In the genomic region with DNA sequence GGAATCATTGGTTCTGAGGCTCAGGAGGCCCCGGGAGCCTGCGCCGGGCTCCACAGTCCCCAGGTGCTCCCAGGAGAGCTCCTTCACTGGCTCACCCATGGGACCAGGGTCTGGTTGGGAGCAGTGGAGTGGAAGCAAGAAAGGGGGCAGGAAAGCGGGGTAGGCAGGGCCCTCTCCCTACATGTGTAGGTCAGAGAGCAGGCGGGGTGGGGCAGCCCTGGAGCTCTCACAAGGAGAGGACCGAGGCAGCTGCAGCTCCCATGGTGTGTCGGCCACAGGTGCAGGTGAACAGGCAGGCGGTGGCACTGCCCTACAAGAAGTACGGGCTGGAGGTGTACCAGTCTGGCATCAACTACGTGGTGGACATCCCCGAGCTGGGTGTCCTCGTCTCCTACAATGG, we compare ENCODE assay signal across 23 cellular contexts. TPM values are rescaled to one million over a fixed set of nuclear protein-coding genes. Genes with fewer than 3 reads are reported as not detected.
DNase-seq lines count a peak whose midpoint lies in the region; ATAC-seq, FAIRE-seq and TF ChIP-seq lines count a peak whose summit lies in the region.
"Had no signal": no experiment of that assay in that cellular context is flagged by ENCODE, and none has a peak within 500 bp of the region (broad histone marks: within the 10 kb centered on the region; RNA-seq: fewer than 3 reads in every experiment).

No MANE protein-coding gene starts in this region.

- peak; percentile 23 for DNase-seq in left ventricle myocardium superior
- DNase-seq in heart right ventricle, result no peak
- DNase-seq in chondrocyte (ENCODE audit: low spot score), result peak; percentile 88
- peak in 1 of 9 donors; percentile 4 for DNase-seq in naive thymus-derived CD4-positive, alpha-beta T cell
- peak; percentile 53 for DNase-seq in spleen
- no peak for DNase-seq in activated CD8-positive, alpha-beta memory T cell treated with anti-CD3 and anti-CD28 coated beads, Interleukin-2, amount 10 ng/mL, durations not matched to agents 7 days and 5 days
- no peak for DNase-seq in frontal cortex (ENCODE audit: low spot score in 2 of 2)
- no peak for DNase-seq in ecto neural progenitor cell (ENCODE audit: low spot score)
- DNase-seq: C1 segment of cervical spinal cord; Calu3; CD4-positive, alpha-beta memory T cell; COR-L47; DMS53; DND-41; GOT3; HFFc6 had no signal

- H3K4me1 Mint-ChIP-seq in chondrocyte (ENCODE audit: low read depth), result no peaks in the 10 kb centered on the region
- no peaks in the 10 kb centered on the region for H3K4me1 Mint-ChIP-seq in naive thymus-derived CD4-positive, alpha-beta T cell
- no peaks in the 10 kb centered on the region for H3K4me1 Mint-ChIP-seq in activated CD8-positive, alpha-beta memory T cell treated with anti-CD3 and anti-CD28 coated beads, Interleukin-2, amount 10 ng/mL, durations not matched to agents 7 days and 5 days
- H3K4me1 Mint-ChIP-seq: CD4-positive, alpha-beta memory T cell had no signal

- no peak overlapping the region for H3K27ac Mint-ChIP-seq in chondrocyte (ENCODE audit: unreplicated experiment)
- no peak overlapping the region for H3K27ac Mint-ChIP-seq in naive thymus-derived CD4-positive, alpha-beta T cell
- no peak overlapping the region for H3K27ac Mint-ChIP-seq in activated CD8-positive, alpha-beta memory T cell treated with anti-CD3 and anti-CD28 coated beads, Interleukin-2, amount 10 ng/mL, durations not matched to agents 7 days and 5 days
- H3K27ac Mint-ChIP-seq: CD4-positive, alpha-beta memory T cell; HFFc6 had no signal

- no peak for ATAC-seq in left ventricle myocardium superior
- no peak for ATAC-seq in heart right ventricle
- ATAC-seq in naive thymus-derived CD4-positive, alpha-beta T cell, result peak; percentile 21
- ATAC-seq in activated CD8-positive, alpha-beta memory T cell treated with anti-CD3 and anti-CD28 coated beads, Interleukin-2, amount 10 ng/mL, durations not matched to agents 7 days and 5 days, result no peak

- H3K27me3 ChIP-seq in heart right ventricle, result peaks cover 0 to 10% (median 0%) of the 10 kb centered on the region in 7 donors
- no peaks in the 10 kb centered on the region for H3K27me3 ChIP-seq in naive thymus-derived CD4-positive, alpha-beta T cell (ENCODE audit: control insufficient read depth in 2 of 2, insufficient read depth in 2 of 2, low read length in 2 of 2)
- H3K27me3 ChIP-seq in spleen (replicated peaks in 1 of 7), result peaks cover 0 to 14% (median 0%) of the 10 kb centered on the region in 7 donors

- POLR2A ChIA-PET in naive thymus-derived CD4-positive, alpha-beta T cell (lab: Charles Lee), result no interaction called here

- H3K4me3 ChIP-seq in heart right ventricle, result no peak overlapping the region
- H3K4me3 ChIP-seq in naive thymus-derived CD4-positive, alpha-beta T cell (ENCODE audit: low read length), result no peak overlapping the region
- H3K4me3 ChIP-seq in spleen, result no peak overlapping the region
- H3K4me3 ChIP-seq: HAP-1 had no signal

- H3K9me3 Mint-ChIP-seq in chondrocyte (ENCODE audit: low read depth), result no peaks in the 10 kb centered on the region
- peaks cover 0 to 5% (median 0%) of the 10 kb centered on the region in 11 donors for H3K9me3 Mint-ChIP-seq in naive thymus-derived CD4-positive, alpha-beta T cell
- peaks cover 6% of the 10 kb centered on the region for H3K9me3 Mint-ChIP-seq in activated CD8-positive, alpha-beta memory T cell treated with anti-CD3 and anti-CD28 coated beads, Interleukin-2, amount 10 ng/mL, durations not matched to agents 7 days and 5 days (ENCODE audit: low read depth)

- no peak for TF ChIP-seq POLR2A in spleen (IDR thresholded peaks at IDR 0.05)

- H3K4me3 Mint-ChIP-seq in chondrocyte (ENCODE audit: unreplicated experiment), result no peak overlapping the region
- H3K4me3 Mint-ChIP-seq in naive thymus-derived CD4-positive, alpha-beta T cell, result no peak overlapping the region
- H3K4me3 Mint-ChIP-seq in activated CD8-positive, alpha-beta memory T cell treated with anti-CD3 and anti-CD28 coated beads, Interleukin-2, amount 10 ng/mL, durations not matched to agents 7 days and 5 days, result no peak overlapping the region
- H3K4me3 Mint-ChIP-seq: CD4-positive, alpha-beta memory T cell; HFFc6 had no signal

- H3K4me1 ChIP-seq in heart right ventricle (no peaks in the 10 kb centered on the region), spleen (no peaks in the 10 kb centered on the region)
- H3K4me1 ChIP-seq in naive thymus-derived CD4-positive, alpha-beta T cell (ENCODE audit: control insufficient read depth in 2 of 2, insufficient read depth in 2 of 2, low read length in 2 of 2), result no peaks in the 10 kb centered on the region
- H3K4me1 ChIP-seq: HAP-1 had no signal

- no peaks in the 10 kb centered on the region for H3K36me3 Mint-ChIP-seq in chondrocyte (ENCODE audit: low read depth)
- peaks cover 0 to 5% (median 0%) of the 10 kb centered on the region in 5 donors for H3K36me3 Mint-ChIP-seq in naive thymus-derived CD4-positive, alpha-beta T cell
- peaks cover 2% of the 10 kb centered on the region for H3K36me3 Mint-ChIP-seq in activated CD8-positive, alpha-beta memory T cell treated with anti-CD3 and anti-CD28 coated beads, Interleukin-2, amount 10 ng/mL, durations not matched to agents 7 days and 5 days
- H3K36me3 Mint-ChIP-seq: CD4-positive, alpha-beta memory T cell had no signal

- H3K36me3 ChIP-seq in heart right ventricle (no peaks in the 10 kb centered on the region), spleen (no peaks in the 10 kb centered on the region)
- no peaks in the 10 kb centered on the region for H3K36me3 ChIP-seq in naive thymus-derived CD4-positive, alpha-beta T cell (ENCODE audit: control insufficient read depth in 2 of 3, insufficient read depth in 3 of 3, low read length in 3 of 3)
- H3K36me3 ChIP-seq: HAP-1 had no signal

- no peak for TF ChIP-seq CTCF in heart right ventricle (IDR thresholded peaks at IDR 0.05)
- TF ChIP-seq CTCF in chondrocyte (IDR thresholded peaks at IDR 0.05), result no peak
- TF ChIP-seq CTCF in spleen (IDR thresholded peaks at IDR 0.05 in 8 of 11, conservative IDR thresholded peaks at IDR 0.05 in 3 of 11), result no peak

- H3K27me3 Mint-ChIP-seq in chondrocyte (ENCODE audit: low read depth), result peaks cover under 1% of the 10 kb centered on the region
- no peaks in the 10 kb centered on the region for H3K27me3 Mint-ChIP-seq in naive thymus-derived CD4-positive, alpha-beta T cell
- H3K27me3 Mint-ChIP-seq in activated CD8-positive, alpha-beta memory T cell treated with anti-CD3 and anti-CD28 coated beads, Interleukin-2, amount 10 ng/mL, durations not matched to agents 7 days and 5 days, result no peaks in the 10 kb centered on the region

- H3K27ac ChIP-seq in heart right ventricle, result no peak overlapping the region
- H3K27ac ChIP-seq in naive thymus-derived CD4-positive, alpha-beta T cell (ENCODE audit: low read depth, low read length), result no peak overlapping the region
- no peak overlapping the region for H3K27ac ChIP-seq in spleen

- CTCF ChIA-PET in naive thymus-derived CD4-positive, alpha-beta T cell (lab: Charles Lee), result no interaction called here
- CTCF ChIA-PET in activated CD8-positive, alpha-beta memory T cell treated with anti-CD3 and anti-CD28 coated beads, Interleukin-2, amount 10 ng/mL, durations not matched to agents 7 days and 5 days (lab: Charles Lee), result no interaction called here

- FAIRE-seq in frontal cortex (lab: Jason Lieb, UNC), result no peak
- FAIRE-seq: G401.6, GM12892, H54 had no signal

- intact Hi-C loops in left ventricle myocardium superior (cut with micrococcal nuclease) (no loop called here), heart right ventricle (cut with DNase I) (no loop called here), spleen (cut with DNase I; ENCODE audit: low total_unique reads) (no loop called here)
- intact Hi-C loops in naive thymus-derived CD4-positive, alpha-beta T cell (cut with micrococcal nuclease), result no loop called here

- no peaks in the 10 kb centered on the region for H3K9me3 ChIP-seq in heart right ventricle
- H3K9me3 ChIP-seq in naive thymus-derived CD4-positive, alpha-beta T cell (ENCODE audit: control insufficient read depth in 2 of 3, low read length in 3 of 3), result no peaks in the 10 kb centered on the region
- H3K9me3 ChIP-seq in spleen, result no peaks in the 10 kb centered on the region
- H3K9me3 ChIP-seq: HAP-1 had no signal

- 87 to 89% methylated on average over 12 of the region's 12 CpGs for WGBS in heart right ventricle, 2 donors
- WGBS in spleen, 5 donors, result 87 to 93% (median 89%) methylated on average over 12 of the region's 12 CpGs

RNA-seq across cellular contexts. Expression of a gene that starts 28.3 kb away (rescaled TPM):
- total RNA-seq in left ventricle myocardium superior (not detected), heart right ventricle (under 1 TPM in 1 of 10 donors, not detected in 9; 0.03 TPM), chondrocyte (not detected in 3 replicates), spleen (under 1 TPM in 2 of 7 donors, not detected in 5; 0.03 to 0.06 TPM), frontal cortex (not detected)
- polyA plus RNA-seq in heart right ventricle (not detected), spleen (under 1 TPM in 1 of 3 donors, not detected in 2; 0.03 TPM)
- total RNA-seq in naive thymus-derived CD4-positive, alpha-beta T cell, result not detected
- polyA plus RNA-seq in naive thymus-derived CD4-positive, alpha-beta T cell, result not detected
- not detected for total RNA-seq in activated CD8-positive, alpha-beta memory T cell treated with anti-CD3 and anti-CD28 coated beads, Interleukin-2, amount 10 ng/mL, durations not matched to agents 7 days and 5 days
- total RNA-seq: A172; A673; Calu3; CD4-positive, alpha-beta memory T cell had no signal
- polyA plus RNA-seq: BJ; CD4-positive, alpha-beta memory T cell had no signal

RNA-seq across cellular contexts. Expression of a gene that starts 54.8 kb away (rescaled TPM):
- not detected for total RNA-seq in left ventricle myocardium superior
- total RNA-seq in heart right ventricle, result not detected
- polyA plus RNA-seq in heart right ventricle, result not detected
- not detected in 3 replicates for total RNA-seq in chondrocyte
- total RNA-seq in naive thymus-derived CD4-positive, alpha-beta T cell, result not detected
- not detected for polyA plus RNA-seq in naive thymus-derived CD4-positive, alpha-beta T cell
- total RNA-seq in spleen, result not detected
- under 1 TPM in 2 of 3 donors, not detected in 1; under 0.01 TPM for polyA plus RNA-seq in spleen
- not detected for total RNA-seq in activated CD8-positive, alpha-beta memory T cell treated with anti-CD3 and anti-CD28 coated beads, Interleukin-2, amount 10 ng/mL, durations not matched to agents 7 days and 5 days
- not detected for total RNA-seq in frontal cortex
- total RNA-seq: A172; A673; CD4-positive, alpha-beta memory T cell; HFFc6 had no signal
- polyA plus RNA-seq: BJ; CD4-positive, alpha-beta memory T cell had no signal

Comparison
In these comparisons a context has a peak if more than half of its experiments do, and no peak if none do; other contexts are left out.
1. DNase-seq: peak in left ventricle myocardium superior (single experiment), chondrocyte (single experiment) and spleen (single experiment); none in heart right ventricle (0 of 2), activated CD8-positive, alpha-beta memory T cell treated with anti-CD3 and anti-CD28 coated beads, Interleukin-2, amount 10 ng/mL, durations not matched to agents 7 days and 5 days (single experiment), frontal cortex (0 of 2) and ecto neural progenitor cell (single experiment).